19 cellular contexts compared by ENCODE assay signal in genomic region chr17:17426184-17426583, GRCh38. TPM values are rescaled to one million over a fixed set of nuclear protein-coding genes. Genes with fewer than 3 reads are reported as not detected.
DNase-seq lines count a peak whose midpoint lies in the region; ATAC-seq and FAIRE-seq lines count a peak whose summit lies in the region.
"Had no signal": no experiment of that assay in that cellular context is flagged by ENCODE, and none has a peak within 500 bp of the region (broad histone marks: within the 10 kb centered on the region; RNA-seq: fewer than 3 reads in every experiment).

No MANE protein-coding gene starts in this region.

- CTCF ChIA-PET in activated CD4-positive, alpha-beta T cell treated with anti-CD3 and anti-CD28 coated beads for 36 hours (lab: Charles Lee), result no interaction called here

- H3K27me3 Mint-ChIP-seq in activated CD4-positive, alpha-beta T cell treated with anti-CD3 and anti-CD28 coated beads for 36 hours, result no peaks in the 10 kb centered on the region
- H3K27me3 Mint-ChIP-seq in activated T-cell treated with anti-CD3 and anti-CD28 coated beads, Interleukin-2, amount 50 U/mL, for 72 hours (ENCODE audit: low read depth), result no peaks in the 10 kb centered on the region
- H3K27me3 Mint-ChIP-seq in activated T-helper 17 cell treated with anti-CD3 and anti-CD28 coated beads, Interleukin-2, amount 50 U/mL, for 72 hours, result no peaks in the 10 kb centered on the region

- POLR2A ChIA-PET in activated CD4-positive, alpha-beta T cell treated with anti-CD3 and anti-CD28 coated beads for 36 hours (lab: Charles Lee), result no interaction called here

- intact Hi-C loops in activated CD4-positive, alpha-beta T cell treated with anti-CD3 and anti-CD28 coated beads for 36 hours (cut with DNase I, micrococcal nuclease), result no loop called here

- ATAC-seq in activated CD4-positive, alpha-beta T cell treated with anti-CD3 and anti-CD28 coated beads for 36 hours, result peak; percentile 66
- ATAC-seq in activated T-cell treated with anti-CD3 and anti-CD28 coated beads, Interleukin-2, amount 50 U/mL, for 72 hours (replicated peaks in 1 of 2), result peak; percentile 92 to 94
- ATAC-seq in activated T-helper 17 cell treated with anti-CD3 and anti-CD28 coated beads, Interleukin-2, amount 50 U/mL, for 72 hours (replicated peaks), result peak; percentile 57
- ATAC-seq: CD8-positive, alpha-beta T cell had no signal

- H3K4me3 Mint-ChIP-seq in activated CD4-positive, alpha-beta T cell treated with anti-CD3 and anti-CD28 coated beads for 36 hours, result no peak overlapping the region
- H3K4me3 Mint-ChIP-seq in activated T-cell treated with anti-CD3 and anti-CD28 coated beads, Interleukin-2, amount 50 U/mL, for 72 hours, result no peak overlapping the region
- no peak overlapping the region for H3K4me3 Mint-ChIP-seq in activated T-helper 17 cell treated with anti-CD3 and anti-CD28 coated beads, Interleukin-2, amount 50 U/mL, for 72 hours
- H3K4me3 Mint-ChIP-seq: B cell; CD4-positive, CD25-positive, alpha-beta regulatory T cell; CD8-positive, alpha-beta T cell had no signal

- H3K9me3 Mint-ChIP-seq in activated CD4-positive, alpha-beta T cell treated with anti-CD3 and anti-CD28 coated beads for 36 hours (ENCODE audit: low read depth), result no peaks in the 10 kb centered on the region
- no peaks in the 10 kb centered on the region for H3K9me3 Mint-ChIP-seq in activated T-cell treated with anti-CD3 and anti-CD28 coated beads, Interleukin-2, amount 50 U/mL, for 72 hours
- H3K9me3 Mint-ChIP-seq in activated T-helper 17 cell treated with anti-CD3 and anti-CD28 coated beads, Interleukin-2, amount 50 U/mL, for 72 hours, result no peaks in the 10 kb centered on the region
- H3K9me3 Mint-ChIP-seq: CD8-positive, alpha-beta T cell had no signal

- no peak overlapping the region for H3K27ac Mint-ChIP-seq in activated CD4-positive, alpha-beta T cell treated with anti-CD3 and anti-CD28 coated beads for 36 hours
- H3K27ac Mint-ChIP-seq in activated T-cell treated with anti-CD3 and anti-CD28 coated beads, Interleukin-2, amount 50 U/mL, for 72 hours, result no peak overlapping the region
- H3K27ac Mint-ChIP-seq in activated T-helper 17 cell treated with anti-CD3 and anti-CD28 coated beads, Interleukin-2, amount 50 U/mL, for 72 hours, result no peak overlapping the region
- H3K27ac Mint-ChIP-seq: B cell; CD4-positive, CD25-positive, alpha-beta regulatory T cell; CD8-positive, alpha-beta T cell had no signal

- FAIRE-seq in urothelium cell line (lab: Jason Lieb, UNC), result peak; percentile 73
- FAIRE-seq: A204.1, G401.6, GM12892, H1 had no signal

- no peaks in the 10 kb centered on the region for H3K36me3 Mint-ChIP-seq in activated CD4-positive, alpha-beta T cell treated with anti-CD3 and anti-CD28 coated beads for 36 hours (ENCODE audit: low read depth)
- no peaks in the 10 kb centered on the region for H3K36me3 Mint-ChIP-seq in activated T-cell treated with anti-CD3 and anti-CD28 coated beads, Interleukin-2, amount 50 U/mL, for 72 hours (ENCODE audit: insufficient read depth in 2 of 2)
- H3K36me3 Mint-ChIP-seq in activated T-helper 17 cell treated with anti-CD3 and anti-CD28 coated beads, Interleukin-2, amount 50 U/mL, for 72 hours (ENCODE audit: low read depth), result no peaks in the 10 kb centered on the region
- H3K36me3 Mint-ChIP-seq: CD8-positive, alpha-beta T cell had no signal

- no peaks in the 10 kb centered on the region for H3K4me1 Mint-ChIP-seq in activated CD4-positive, alpha-beta T cell treated with anti-CD3 and anti-CD28 coated beads for 36 hours
- H3K4me1 Mint-ChIP-seq in activated T-cell treated with anti-CD3 and anti-CD28 coated beads, Interleukin-2, amount 50 U/mL, for 72 hours (ENCODE audit: low read depth), result peaks cover 5% of the 10 kb centered on the region
- no peaks in the 10 kb centered on the region for H3K4me1 Mint-ChIP-seq in activated T-helper 17 cell treated with anti-CD3 and anti-CD28 coated beads, Interleukin-2, amount 50 U/mL, for 72 hours
- H3K4me1 Mint-ChIP-seq: B cell had no signal

- no peak for DNase-seq in activated CD4-positive, alpha-beta T cell treated with anti-CD3 and anti-CD28 coated beads for 36 hours
- DNase-seq in activated CD4-positive, alpha-beta T cell treated with anti-CD3 and anti-CD28 coated beads, Interleukin-2, amount 50 U/mL, for 48 hours, result no peak
- no peak for DNase-seq in activated T-cell treated with anti-CD3 and anti-CD28 coated beads, Interleukin-2, amount 50 U/mL, for 72 hours
- no peak for DNase-seq in activated T-cell treated with anti-CD3 and anti-CD28 coated beads, Interleukin-2, amount 50 U/mL, for 48 hours
- no peak for DNase-seq in urothelium cell line (ENCODE audit: low spot score)
- DNase-seq in iPS-NIHi11 (ENCODE audit: low spot score), result no peak
- DNase-seq: Caco-2; CD4-positive, CD25-positive, alpha-beta regulatory T cell; CD8-positive, alpha-beta T cell; DMS153; DND-41; H7; HCEC 1CT had no signal

RNA-seq across cellular contexts. Expression of gene MED9, which starts 50.6 kb away (rescaled TPM):
- total RNA-seq in activated CD4-positive, alpha-beta T cell treated with anti-CD3 and anti-CD28 coated beads for 36 hours, result 10 to 100 TPM; 12.2 to 14.3 TPM
- 10 to 100 TPM; 15.0 to 15.5 TPM for total RNA-seq in activated T-cell treated with anti-CD3 and anti-CD28 coated beads, Interleukin-2, amount 50 U/mL, for 72 hours
- total RNA-seq in activated T-helper 17 cell treated with anti-CD3 and anti-CD28 coated beads, Interleukin-2, amount 50 U/mL, for 72 hours, result 10 to 100 TPM; 12.3 to 14.9 TPM
